22 cellular contexts compared by ENCODE assay signal in genomic region chr10:50851884-50852671, GRCh38. TPM values are rescaled to one million over a fixed set of nuclear protein-coding genes. Genes with fewer than 3 reads are reported as not detected.
DNase-seq lines count a peak whose midpoint lies in the region; ATAC-seq and TF ChIP-seq lines count a peak whose summit lies in the region.
"Had no signal": no experiment of that assay in that cellular context is flagged by ENCODE, and none has a peak within 500 bp of the region (broad histone marks: within the 10 kb centered on the region; RNA-seq: fewer than 3 reads in every experiment).

No MANE protein-coding gene starts in this region.

- intact Hi-C loops in body of pancreas (cut with DNase I), result no loop called here

- H3K18ac ChIP-seq in mesendoderm (ENCODE audit: low read length), result no peak overlapping the region

- DNase-seq in OCI-M1 (lab: John Stamatoyannopoulos, UW), result peak; percentile 46
- peak; percentile 41 to 63 (median 59) for DNase-seq in body of pancreas
- peak; percentile 13 for DNase-seq in mesendoderm
- no peak for DNase-seq in NCI-H82 treated with DMSO at 0.1 percent for 48 hours (lab: John Stamatoyannopoulos, UW; ENCODE audit: unreplicated experiment)
- DNase-seq in hepatic stellate cell (ENCODE audit: low spot score), result no peak
- DNase-seq: CD8-positive, alpha-beta T cell; DND-41; GM23248; NCI-H1417 treated with DMSO at 0.1 percent for 48 hours; NCI-H187 treated with DMSO at 0.1 percent for 48 hours; NCI-H2227 treated with DMSO at 0.1 percent for 48 hours; NCI-H524; NCI-H82; PC-3; SIG-M5 had no signal

- H3K79me1 ChIP-seq in mesendoderm (ENCODE audit: low read length), result no peaks in the 10 kb centered on the region

- H2AK5ac ChIP-seq in mesendoderm (ENCODE audit: low read length), result no peak overlapping the region

- TF ChIP-seq CTCF in body of pancreas (IDR thresholded peaks at IDR 0.05), result no peak

- H3K56ac ChIP-seq in mesendoderm (ENCODE audit: low read length), result no peak overlapping the region

- peak; percentile 85 for ATAC-seq in body of pancreas
- no peak for ATAC-seq in HG02973 (IDR thresholded peaks at IDR 0.05; ENCODE audit: unreplicated experiment)
- ATAC-seq in GM18868 (IDR thresholded peaks at IDR 0.05; ENCODE audit: unreplicated experiment), result no peak
- ATAC-seq: CD8-positive, alpha-beta T cell; PC-3; SK-N-SH treated with all-trans-retinoic acid at 6 μM for 48 hours had no signal

- TF ChIP-seq POLR2A in body of pancreas (IDR thresholded peaks at IDR 0.05), result no peak

- no peak overlapping the region for H2BK15ac ChIP-seq in mesendoderm (replicated peaks; ENCODE audit: low read depth)

- no peak overlapping the region for H3K4me2 ChIP-seq in mesendoderm (ENCODE audit: low read length)
- H3K4me2 ChIP-seq: BLaER1 treated with 17β-estradiol and CSF1 and Interleukin-3, amounts not matched to agents 10 nM and 100 nM; KMS-11 had no signal

- H3K27ac ChIP-seq in body of pancreas (peak overlapping the region; percentile 53 to 71 (median 59)), mesendoderm (ENCODE audit: low read depth, low read length) (no peak overlapping the region)
- H3K27ac ChIP-seq: BLaER1 treated with 17β-estradiol and CSF1 and Interleukin-3, amounts not matched to agents 10 nM and 100 nM; GM23248; KMS-11; RWPE1 had no signal

- H3K27me3 ChIP-seq in body of pancreas, result no peaks in the 10 kb centered on the region
- no peaks in the 10 kb centered on the region for H3K27me3 ChIP-seq in mesendoderm (ENCODE audit: insufficient read depth, low read length, poor library complexity)
- H3K27me3 ChIP-seq: BLaER1 treated with 17β-estradiol and CSF1 and Interleukin-3, amounts not matched to agents 10 nM and 100 nM had no signal

- no peak overlapping the region for H3K4ac ChIP-seq in mesendoderm (ENCODE audit: low read depth, low read length)

- H3K23ac ChIP-seq in mesendoderm (ENCODE audit: low read length), result no peak overlapping the region

- no peak overlapping the region for H4K8ac ChIP-seq in mesendoderm (ENCODE audit: low read depth, low read length)

- H3K9ac ChIP-seq in mesendoderm (ENCODE audit: low read length), result no peak overlapping the region
- H3K9ac ChIP-seq: BLaER1 treated with 17β-estradiol and CSF1 and Interleukin-3, amounts not matched to agents 10 nM and 100 nM; GM23248; KMS-11 had no signal

- H3K36me3 ChIP-seq in body of pancreas (replicated peaks in 1 of 2; ENCODE audit: insufficient read depth in 1 of 2, low read depth in 2 of 2) (no peaks in the 10 kb centered on the region), mesendoderm (ENCODE audit: control insufficient read depth, insufficient read depth, low read length) (no peaks in the 10 kb centered on the region)
- H3K36me3 ChIP-seq: BLaER1 treated with 17β-estradiol and CSF1 and Interleukin-3, amounts not matched to agents 10 nM and 100 nM had no signal

- no peak overlapping the region for H2BK120ac ChIP-seq in mesendoderm (ENCODE audit: low read depth, low read length)

- H3K9me3 ChIP-seq in body of pancreas, result no peaks in the 10 kb centered on the region
- H3K9me3 ChIP-seq: BLaER1 treated with 17β-estradiol and CSF1 and Interleukin-3, amounts not matched to agents 10 nM and 100 nM had no signal

- 38 to 44% methylated on average over 6 of the region's 6 CpGs for WGBS in body of pancreas, 2 donors
- WGBS in mesendoderm (ENCODE audit: extremely low coverage, insufficient coverage, low lambda C conversion rate), result no CpG with 5 or more reads among the region's 6 CpGs

- no peak overlapping the region for H4K5ac ChIP-seq in mesendoderm (ENCODE audit: low read length)

- no peak overlapping the region for H2BK5ac ChIP-seq in mesendoderm (ENCODE audit: low read length)

- no peaks in the 10 kb centered on the region for H3K79me2 ChIP-seq in mesendoderm (ENCODE audit: control insufficient read depth, insufficient read depth, low read length)

- peaks cover 49% of the 10 kb centered on the region for H3K4me1 ChIP-seq in body of pancreas
- no peaks in the 10 kb centered on the region for H3K4me1 ChIP-seq in mesendoderm (ENCODE audit: control insufficient read depth, low read depth, low read length)

- H3K4me3 ChIP-seq in body of pancreas (no peak overlapping the region), mesendoderm (ENCODE audit: low read length) (no peak overlapping the region)
- H3K4me3 ChIP-seq: BLaER1 treated with 17β-estradiol and CSF1 and Interleukin-3, amounts not matched to agents 10 nM and 100 nM; GM23248 had no signal

RNA-seq across cellular contexts. Expression of gene A1CF, which starts 33.3 kb away (rescaled TPM):
- total RNA-seq in body of pancreas, result 10 to 100 TPM in 1 of 2 donors, 1 to 10 TPM in 1; 7.8 to 18.5 TPM
- not detected for polyA plus RNA-seq in mesendoderm (2013, experiment 1 of 2)
- not detected for polyA plus RNA-seq in mesendoderm (2013, experiment 2 of 2)
- total RNA-seq: CD8-positive, alpha-beta T cell; GM23248; M059J; PC-3 had no signal
- polyA plus RNA-seq: GM23248 had no signal

Comparison
In these comparisons a context has a peak if more than half of its experiments do, and no peak if none do; other contexts are left out.
1. DNase-seq: peak in OCI-M1 (single experiment), body of pancreas (4 of 4) and mesendoderm (single experiment); none in NCI-H82 treated with DMSO at 0.1 percent for 48 hours (single experiment) and hepatic stellate cell (single experiment).